1 cellular context compared by ENCODE assay signal in the genomic region with DNA sequence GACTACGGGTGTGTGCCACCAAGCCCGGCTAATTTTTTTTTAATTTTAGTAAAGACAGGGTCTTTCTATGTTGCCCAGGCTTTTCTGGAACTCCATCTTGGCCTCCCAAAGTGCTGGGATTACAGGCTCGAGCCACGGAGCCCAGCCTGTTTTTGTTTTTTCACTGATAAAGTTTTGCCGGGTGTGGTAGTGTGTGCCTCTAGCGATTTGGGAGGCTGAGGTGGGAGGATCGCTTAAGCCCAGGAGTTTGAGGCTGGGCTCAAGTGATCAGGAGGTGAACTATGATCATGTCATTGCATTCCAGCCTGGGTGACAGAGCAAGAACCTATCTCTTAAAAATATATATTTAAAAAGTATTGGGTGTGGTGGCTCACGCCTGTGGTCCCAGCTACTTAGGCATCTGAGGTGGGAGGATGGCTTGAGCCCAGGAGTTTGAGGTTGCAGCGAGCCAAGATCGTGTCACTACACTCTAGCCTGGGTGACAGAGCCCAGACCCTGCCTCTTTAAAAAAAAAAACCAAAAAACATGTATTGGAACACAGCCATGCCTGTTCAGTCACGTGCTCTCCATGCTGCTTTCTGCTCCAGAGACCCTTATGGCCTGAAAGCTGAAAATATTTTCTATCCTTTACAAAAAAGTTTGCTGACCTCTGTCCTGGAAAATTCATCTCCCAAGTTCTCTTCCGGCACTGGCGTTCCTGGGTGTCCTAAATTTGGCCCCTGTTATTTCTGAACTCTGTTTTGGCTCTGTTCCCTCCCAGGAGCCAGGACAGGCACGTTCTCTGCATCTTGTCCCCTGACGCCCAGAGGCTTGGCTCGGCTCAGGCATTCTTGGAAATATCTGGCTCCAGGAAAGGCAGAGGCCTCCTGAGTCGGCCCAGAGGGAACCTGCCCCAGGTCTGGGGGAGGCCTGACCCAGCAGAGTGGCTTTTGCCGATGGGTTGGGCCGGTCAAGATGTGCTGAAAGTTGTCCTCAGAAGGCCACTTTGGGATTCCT.
TF ChIP-seq lines count a peak whose summit lies in the region.

No MANE protein-coding gene starts in this region.

TF ChIP-seq in WTC11, 78 proteins besides CTCF, POLR2A, EP300 and RAD21 (continued from another document):
- TF ChIP-seq, protein P1, sequence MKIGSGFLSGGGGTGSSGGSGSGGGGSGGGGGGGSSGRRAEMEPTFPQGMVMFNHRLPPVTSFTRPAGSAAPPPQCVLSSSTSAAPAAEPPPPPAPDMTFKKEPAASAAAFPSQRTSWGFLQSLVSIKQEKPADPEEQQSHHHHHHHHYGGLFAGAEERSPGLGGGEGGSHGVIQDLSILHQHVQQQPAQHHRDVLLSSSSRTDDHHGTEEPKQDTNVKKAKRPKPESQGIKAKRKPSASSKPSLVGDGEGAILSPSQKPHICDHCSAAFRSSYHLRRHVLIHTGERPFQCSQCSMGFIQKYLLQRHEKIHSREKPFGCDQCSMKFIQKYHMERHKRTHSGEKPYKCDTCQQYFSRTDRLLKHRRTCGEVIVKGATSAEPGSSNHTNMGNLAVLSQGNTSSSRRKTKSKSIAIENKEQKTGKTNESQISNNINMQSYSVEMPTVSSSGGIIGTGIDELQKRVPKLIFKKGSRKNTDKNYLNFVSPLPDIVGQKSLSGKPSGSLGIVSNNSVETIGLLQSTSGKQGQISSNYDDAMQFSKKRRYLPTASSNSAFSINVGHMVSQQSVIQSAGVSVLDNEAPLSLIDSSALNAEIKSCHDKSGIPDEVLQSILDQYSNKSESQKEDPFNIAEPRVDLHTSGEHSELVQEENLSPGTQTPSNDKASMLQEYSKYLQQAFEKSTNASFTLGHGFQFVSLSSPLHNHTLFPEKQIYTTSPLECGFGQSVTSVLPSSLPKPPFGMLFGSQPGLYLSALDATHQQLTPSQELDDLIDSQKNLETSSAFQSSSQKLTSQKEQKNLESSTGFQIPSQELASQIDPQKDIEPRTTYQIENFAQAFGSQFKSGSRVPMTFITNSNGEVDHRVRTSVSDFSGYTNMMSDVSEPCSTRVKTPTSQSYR (CRISPR knock-in tag; IDR thresholded peaks at IDR 0.05) = no peak
- TF ChIP-seq, protein P2, sequence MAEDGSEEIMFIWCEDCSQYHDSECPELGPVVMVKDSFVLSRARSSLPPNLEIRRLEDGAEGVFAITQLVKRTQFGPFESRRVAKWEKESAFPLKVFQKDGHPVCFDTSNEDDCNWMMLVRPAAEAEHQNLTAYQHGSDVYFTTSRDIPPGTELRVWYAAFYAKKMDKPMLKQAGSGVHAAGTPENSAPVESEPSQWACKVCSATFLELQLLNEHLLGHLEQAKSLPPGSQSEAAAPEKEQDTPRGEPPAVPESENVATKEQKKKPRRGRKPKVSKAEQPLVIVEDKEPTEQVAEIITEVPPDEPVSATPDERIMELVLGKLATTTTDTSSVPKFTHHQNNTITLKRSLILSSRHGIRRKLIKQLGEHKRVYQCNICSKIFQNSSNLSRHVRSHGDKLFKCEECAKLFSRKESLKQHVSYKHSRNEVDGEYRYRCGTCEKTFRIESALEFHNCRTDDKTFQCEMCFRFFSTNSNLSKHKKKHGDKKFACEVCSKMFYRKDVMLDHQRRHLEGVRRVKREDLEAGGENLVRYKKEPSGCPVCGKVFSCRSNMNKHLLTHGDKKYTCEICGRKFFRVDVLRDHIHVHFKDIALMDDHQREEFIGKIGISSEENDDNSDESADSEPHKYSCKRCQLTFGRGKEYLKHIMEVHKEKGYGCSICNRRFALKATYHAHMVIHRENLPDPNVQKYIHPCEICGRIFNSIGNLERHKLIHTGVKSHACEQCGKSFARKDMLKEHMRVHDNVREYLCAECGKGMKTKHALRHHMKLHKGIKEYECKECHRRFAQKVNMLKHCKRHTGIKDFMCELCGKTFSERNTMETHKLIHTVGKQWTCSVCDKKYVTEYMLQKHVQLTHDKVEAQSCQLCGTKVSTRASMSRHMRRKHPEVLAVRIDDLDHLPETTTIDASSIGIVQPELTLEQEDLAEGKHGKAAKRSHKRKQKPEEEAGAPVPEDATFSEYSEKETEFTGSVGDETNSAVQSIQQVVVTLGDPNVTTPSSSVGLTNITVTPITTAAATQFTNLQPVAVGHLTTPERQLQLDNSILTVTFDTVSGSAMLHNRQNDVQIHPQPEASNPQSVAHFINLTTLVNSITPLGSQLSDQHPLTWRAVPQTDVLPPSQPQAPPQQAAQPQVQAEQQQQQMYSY (CRISPR knock-in tag; IDR thresholded peaks at IDR 0.05) = no peak
- TF ChIP-seq, protein P3, sequence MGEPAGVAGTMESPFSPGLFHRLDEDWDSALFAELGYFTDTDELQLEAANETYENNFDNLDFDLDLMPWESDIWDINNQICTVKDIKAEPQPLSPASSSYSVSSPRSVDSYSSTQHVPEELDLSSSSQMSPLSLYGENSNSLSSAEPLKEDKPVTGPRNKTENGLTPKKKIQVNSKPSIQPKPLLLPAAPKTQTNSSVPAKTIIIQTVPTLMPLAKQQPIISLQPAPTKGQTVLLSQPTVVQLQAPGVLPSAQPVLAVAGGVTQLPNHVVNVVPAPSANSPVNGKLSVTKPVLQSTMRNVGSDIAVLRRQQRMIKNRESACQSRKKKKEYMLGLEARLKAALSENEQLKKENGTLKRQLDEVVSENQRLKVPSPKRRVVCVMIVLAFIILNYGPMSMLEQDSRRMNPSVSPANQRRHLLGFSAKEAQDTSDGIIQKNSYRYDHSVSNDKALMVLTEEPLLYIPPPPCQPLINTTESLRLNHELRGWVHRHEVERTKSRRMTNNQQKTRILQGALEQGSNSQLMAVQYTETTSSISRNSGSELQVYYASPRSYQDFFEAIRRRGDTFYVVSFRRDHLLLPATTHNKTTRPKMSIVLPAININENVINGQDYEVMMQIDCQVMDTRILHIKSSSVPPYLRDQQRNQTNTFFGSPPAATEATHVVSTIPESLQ (CRISPR knock-in tag; IDR thresholded peaks at IDR 0.05) = no peak
- TF ChIP-seq, protein P4, sequence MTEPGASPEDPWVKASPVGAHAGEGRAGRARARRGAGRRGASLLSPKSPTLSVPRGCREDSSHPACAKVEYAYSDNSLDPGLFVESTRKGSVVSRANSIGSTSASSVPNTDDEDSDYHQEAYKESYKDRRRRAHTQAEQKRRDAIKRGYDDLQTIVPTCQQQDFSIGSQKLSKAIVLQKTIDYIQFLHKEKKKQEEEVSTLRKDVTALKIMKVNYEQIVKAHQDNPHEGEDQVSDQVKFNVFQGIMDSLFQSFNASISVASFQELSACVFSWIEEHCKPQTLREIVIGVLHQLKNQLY (CRISPR knock-in tag; IDR thresholded peaks at IDR 0.05) = no peak
- TF ChIP-seq GRHL2 (CRISPR knock-in tag; IDR thresholded peaks at IDR 0.05; ENCODE audit: insufficient replicate concordance, severe bottlenecking) (no peak), IRF2 (CRISPR knock-in tag; IDR thresholded peaks at IDR 0.05; ENCODE audit: borderline replicate concordance, low read depth) (no peak)
